In genomic region chr16:89973654-89974335, GRCh38 we compare ENCODE assay signal across 9 cellular contexts. TPM values are rescaled to one million over a fixed set of nuclear protein-coding genes. Genes with fewer than 3 reads are reported as not detected.
DNase-seq lines count a peak whose midpoint lies in the region; ATAC-seq and TF ChIP-seq lines count a peak whose summit lies in the region.
"Had no signal": no experiment of that assay in that cellular context is flagged by ENCODE, and none has a peak within 500 bp of the region (broad histone marks: within the 10 kb centered on the region; RNA-seq: fewer than 3 reads in every experiment).

No MANE protein-coding gene starts in this region.

- H3K27ac Mint-ChIP-seq in activated naive CD8-positive, alpha-beta T cell treated with anti-CD3 and anti-CD28 coated beads, Interleukin-2, amount 10 ng/mL, durations not matched to agents 7 days and 5 days = peak overlapping the region; percentile 3

- intact Hi-C loops in heart right ventricle (cut with DNase I) = loop anchor here in 1 of 10 donors (5.0 kb wide), 1 partner anchor 49 kb away; no protein-coding TSS in a partner anchor
- intact Hi-C loops in left cardiac atrium (cut with DNase I) = no loop called here
- intact Hi-C loops in lower lobe of right lung (cut with DNase I) = no loop called here
- intact Hi-C loops in upper lobe of right lung (cut with DNase I) = no loop called here

- no peak for DNase-seq in heart right ventricle
- DNase-seq in left cardiac atrium = no peak
- no peak for DNase-seq in activated naive CD8-positive, alpha-beta T cell treated with anti-CD3 and anti-CD28 coated beads, Interleukin-2, amount 10 ng/mL, durations not matched to agents 7 days and 5 days
- no peak for DNase-seq in lower lobe of right lung
- no peak for DNase-seq in upper lobe of right lung
- DNase-seq in globus pallidus (ENCODE audit: low spot score) = no peak
- no peak for DNase-seq in NCI-H146 treated with DMSO at 0.1 percent for 48 hours (lab: John Stamatoyannopoulos, UW; ENCODE audit: unreplicated experiment)
- DNase-seq in activated CD8-positive, alpha-beta memory T cell treated with anti-CD3 and anti-CD28 coated beads, Interleukin-2, amount 50 U/mL, for 48 hours = no peak
- DNase-seq: SW 1271 had no signal

- H3K27me3 Mint-ChIP-seq in activated naive CD8-positive, alpha-beta T cell treated with anti-CD3 and anti-CD28 coated beads, Interleukin-2, amount 10 ng/mL, durations not matched to agents 7 days and 5 days = no peaks in the 10 kb centered on the region

- no peaks in the 10 kb centered on the region for H3K27me3 ChIP-seq in heart right ventricle
- H3K27me3 ChIP-seq in lower lobe of right lung (ENCODE audit: low read depth) = no peaks in the 10 kb centered on the region
- no peaks in the 10 kb centered on the region for H3K27me3 ChIP-seq in upper lobe of right lung

- peaks cover 5% of the 10 kb centered on the region for H3K9me3 Mint-ChIP-seq in activated naive CD8-positive, alpha-beta T cell treated with anti-CD3 and anti-CD28 coated beads, Interleukin-2, amount 10 ng/mL, durations not matched to agents 7 days and 5 days

- H3K4me1 Mint-ChIP-seq in activated naive CD8-positive, alpha-beta T cell treated with anti-CD3 and anti-CD28 coated beads, Interleukin-2, amount 10 ng/mL, durations not matched to agents 7 days and 5 days = peaks cover 18% of the 10 kb centered on the region

- H3K9me3 ChIP-seq in heart right ventricle (peaks cover 0 to 17% (median 0%) of the 10 kb centered on the region in 11 donors), lower lobe of right lung (no peaks in the 10 kb centered on the region), upper lobe of right lung (no peaks in the 10 kb centered on the region)

- peak overlapping the region; percentile 99 for H3K4me3 Mint-ChIP-seq in activated naive CD8-positive, alpha-beta T cell treated with anti-CD3 and anti-CD28 coated beads, Interleukin-2, amount 10 ng/mL, durations not matched to agents 7 days and 5 days

- H3K36me3 ChIP-seq in heart right ventricle (peaks cover 0 to 30% (median 6%) of the 10 kb centered on the region in 9 donors), lower lobe of right lung (peaks cover 14% of the 10 kb centered on the region), upper lobe of right lung (peaks cover 15% of the 10 kb centered on the region)

- TF ChIP-seq CTCF in heart right ventricle (IDR thresholded peaks at IDR 0.05) = no peak
- TF ChIP-seq CTCF in lower lobe of right lung (IDR thresholded peaks at IDR 0.05) = no peak
- TF ChIP-seq CTCF in upper lobe of right lung (IDR thresholded peaks at IDR 0.05) = no peak

- POLR2A ChIA-PET in activated naive CD8-positive, alpha-beta T cell treated with anti-CD3 and anti-CD28 coated beads, Interleukin-2, amount 10 ng/mL, durations not matched to agents 7 days and 5 days (lab: Charles Lee) = interaction anchor here (0.6 to 2.1 kb wide), 6 partner anchors 33 to 1543 kb away, joined by 3 to 10 read pairs (median 4); partner anchors contain the start of gene TCF25

- peaks cover 15% of the 10 kb centered on the region for H3K36me3 Mint-ChIP-seq in activated naive CD8-positive, alpha-beta T cell treated with anti-CD3 and anti-CD28 coated beads, Interleukin-2, amount 10 ng/mL, durations not matched to agents 7 days and 5 days

- H3K4me1 ChIP-seq in heart right ventricle (peaks cover 3 to 45% (median 33%) of the 10 kb centered on the region in 9 donors), lower lobe of right lung (peaks cover 32% of the 10 kb centered on the region), upper lobe of right lung (peaks cover 22% of the 10 kb centered on the region)

- H3K4me3 ChIP-seq in heart right ventricle (peak overlapping the region in 7 of 10 donors; percentile 94 to 99 (median 97)), lower lobe of right lung (peak overlapping the region; percentile 80), upper lobe of right lung (peak overlapping the region; percentile 94)

- 95% methylated on average over 13 of the region's 13 CpGs for WGBS in heart right ventricle, 2 donors

- H3K27ac ChIP-seq in heart right ventricle = no peak overlapping the region
- H3K27ac ChIP-seq in lower lobe of right lung = no peak overlapping the region
- H3K27ac ChIP-seq in upper lobe of right lung = no peak overlapping the region

- ATAC-seq in heart right ventricle = no peak
- no peak for ATAC-seq in left cardiac atrium
- ATAC-seq in activated naive CD8-positive, alpha-beta T cell treated with anti-CD3 and anti-CD28 coated beads, Interleukin-2, amount 10 ng/mL, durations not matched to agents 7 days and 5 days (ENCODE audit: low read depth) = no peak
- no peak for ATAC-seq in lower lobe of right lung
- ATAC-seq in upper lobe of right lung = no peak

RNA-seq across cellular contexts. Expression of gene DEF8, which starts 25.2 kb away (rescaled TPM):
- 10 to 100 TPM; 29.3 to 47.6 (median 34.9) TPM for total RNA-seq in heart right ventricle
- 10 to 100 TPM; 62.6 to 64.8 TPM for polyA plus RNA-seq in heart right ventricle
- 10 to 100 TPM; 46.3 to 50.5 TPM for total RNA-seq in left cardiac atrium
- 10 to 100 TPM; 30.9 to 33.5 TPM for total RNA-seq in activated naive CD8-positive, alpha-beta T cell treated with anti-CD3 and anti-CD28 coated beads, Interleukin-2, amount 10 ng/mL, durations not matched to agents 7 days and 5 days
- 66.0 TPM for total RNA-seq in lower lobe of right lung
- 70.0 TPM for total RNA-seq in upper lobe of right lung

RNA-seq across cellular contexts. Expression of gene DBNDD1, which starts 45.5 kb away (rescaled TPM):
- total RNA-seq in heart right ventricle (1 to 10 TPM; 3.0 to 6.8 (median 5.0) TPM), left cardiac atrium (1 to 10 TPM; 2.2 to 2.6 TPM), lower lobe of right lung (4.2 TPM), upper lobe of right lung (7.0 TPM)
- 1 to 10 TPM in 1 of 2 donors, under 1 TPM in 1; 0.72 to 2.2 TPM for polyA plus RNA-seq in heart right ventricle
- total RNA-seq in activated naive CD8-positive, alpha-beta T cell treated with anti-CD3 and anti-CD28 coated beads, Interleukin-2, amount 10 ng/mL, durations not matched to agents 7 days and 5 days = 1 to 10 TPM in 1 of 2 experiments, under 1 TPM in 1; 0.62 to 1.2 TPM

RNA-seq across cellular contexts. Expression of gene TUBB3, which starts 50.7 kb away (rescaled TPM):
- 1 to 10 TPM in 5 of 10 donors, under 1 TPM in 5; 0.53 to 7.6 (median 0.96) TPM for total RNA-seq in heart right ventricle
- 10 to 100 TPM in 1 of 2 donors, under 1 TPM in 1; 0.59 to 10.6 TPM for polyA plus RNA-seq in heart right ventricle
- 1 to 10 TPM; 3.9 to 8.8 TPM for total RNA-seq in left cardiac atrium
- total RNA-seq in activated naive CD8-positive, alpha-beta T cell treated with anti-CD3 and anti-CD28 coated beads, Interleukin-2, amount 10 ng/mL, durations not matched to agents 7 days and 5 days = under 1 TPM; 0.31 to 0.86 TPM
- 2.1 TPM for total RNA-seq in lower lobe of right lung
- total RNA-seq in upper lobe of right lung = 1.5 TPM

RNA-seq across cellular contexts. Expression of gene MC1R, which starts 55.1 kb away (rescaled TPM):
- total RNA-seq in heart right ventricle (1 to 10 TPM in 6 of 10 donors, under 1 TPM in 4; 0.64 to 2.0 (median 1.3) TPM), left cardiac atrium (1 to 10 TPM; 1.9 to 2.3 TPM), lower lobe of right lung (5.3 TPM), upper lobe of right lung (3.6 TPM)
- 1 to 10 TPM; 1.6 to 4.5 TPM for polyA plus RNA-seq in heart right ventricle
- 1 to 10 TPM; 5.8 to 7.4 TPM for total RNA-seq in activated naive CD8-positive, alpha-beta T cell treated with anti-CD3 and anti-CD28 coated beads, Interleukin-2, amount 10 ng/mL, durations not matched to agents 7 days and 5 days
